In the genomic region with DNA sequence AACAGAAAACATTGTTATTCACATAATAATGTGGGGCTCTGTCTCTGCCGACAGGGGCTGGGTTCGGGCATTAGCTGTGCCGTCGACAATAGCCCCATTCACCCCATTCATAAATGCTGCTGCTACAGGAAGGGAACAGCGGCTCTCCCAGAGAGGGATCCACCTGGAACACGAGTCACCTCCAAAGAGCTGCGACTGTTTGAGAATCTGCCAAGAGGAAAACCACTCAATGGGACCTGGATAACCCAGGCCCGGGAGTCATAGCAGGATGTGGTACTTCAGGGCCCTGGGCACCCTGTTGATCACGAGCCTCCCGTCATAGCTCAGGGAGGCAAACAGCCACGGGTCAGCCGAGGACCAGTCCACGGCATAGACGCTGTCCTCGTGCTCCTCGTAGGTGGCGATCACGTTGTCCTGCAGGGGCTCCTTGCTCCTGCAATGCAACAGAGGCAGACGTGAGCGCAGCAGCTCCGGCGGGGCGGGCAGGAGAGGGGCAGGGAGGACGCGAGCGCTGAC, we compare ENCODE assay signal across 1 cellular context.
TF ChIP-seq lines count a peak whose summit lies in the region.

No MANE protein-coding gene starts in this region.

TF ChIP-seq in HCT116, 20 proteins besides CTCF, POLR2A, EP300 and RAD21 (continued from another document):
- no peak for TF ChIP-seq ZNF274 (IDR thresholded peaks at IDR 0.05; ENCODE audit: low read depth, low read length)
- TF ChIP-seq, protein P1, sequence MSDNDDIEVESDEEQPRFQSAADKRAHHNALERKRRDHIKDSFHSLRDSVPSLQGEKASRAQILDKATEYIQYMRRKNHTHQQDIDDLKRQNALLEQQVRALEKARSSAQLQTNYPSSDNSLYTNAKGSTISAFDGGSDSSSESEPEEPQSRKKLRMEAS (IDR thresholded peaks at IDR 0.05): no peak
- TF ChIP-seq, protein P2, sequence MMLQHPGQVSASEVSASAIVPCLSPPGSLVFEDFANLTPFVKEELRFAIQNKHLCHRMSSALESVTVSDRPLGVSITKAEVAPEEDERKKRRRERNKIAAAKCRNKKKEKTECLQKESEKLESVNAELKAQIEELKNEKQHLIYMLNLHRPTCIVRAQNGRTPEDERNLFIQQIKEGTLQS (IDR thresholded peaks at IDR 0.05): no peak
- no peak for TF ChIP-seq EZH2phosphoT487 (IDR thresholded peaks at IDR 0.05; ENCODE audit: borderline replicate concordance)
